Comparison of ENCODE assay signal across 14 cellular contexts in genomic region chr2:97716695-97717617, GRCh38. TPM values are rescaled to one million over a fixed set of nuclear protein-coding genes. Genes with fewer than 3 reads are reported as not detected.
DNase-seq lines count a peak whose midpoint lies in the region; ATAC-seq lines count a peak whose summit lies in the region.
"Had no signal": no experiment of that assay in that cellular context is flagged by ENCODE, and none has a peak within 500 bp of the region (broad histone marks: within the 10 kb centered on the region; RNA-seq: fewer than 3 reads in every experiment).

No MANE protein-coding gene starts in this region.

- H3K18ac ChIP-seq in mesenchymal stem cell (ENCODE audit: low read depth in 1 of 2, low read length in 2 of 2): no peak overlapping the region

- H2BK12ac ChIP-seq in mesenchymal stem cell (ENCODE audit: low read length in 2 of 2): peak overlapping the region in 1 of 2 experiments; percentile 56

- H3K4me2 ChIP-seq in mesenchymal stem cell (ENCODE audit: low read length, poor library complexity, severe bottlenecking): no peak overlapping the region
- H3K4me2 ChIP-seq: A549 had no signal

- H3K23ac ChIP-seq in mesenchymal stem cell (ENCODE audit: low read length in 2 of 2): no peak overlapping the region

- no peak overlapping the region for H3K4me3 ChIP-seq in mesenchymal stem cell (ENCODE audit: insufficient read depth in 1 of 2, low read depth in 1 of 2, low read length in 2 of 2)
- H3K4me3 ChIP-seq: A549, breast epithelium had no signal

- H3K4ac ChIP-seq in mesenchymal stem cell (ENCODE audit: low read depth in 1 of 2, low read length in 2 of 2): no peak overlapping the region

- no peak overlapping the region for H4K8ac ChIP-seq in mesenchymal stem cell (ENCODE audit: low read length)

- H2BK5ac ChIP-seq in mesenchymal stem cell (ENCODE audit: low read depth, low read length, poor library complexity, severe bottlenecking): no peak overlapping the region

- H3K4me1 ChIP-seq in mesenchymal stem cell (ENCODE audit: control insufficient read depth, insufficient read depth, low read depth, low read length): peaks cover 2% of the 10 kb centered on the region
- H3K4me1 ChIP-seq: A549, breast epithelium had no signal

- peak; percentile 73 for DNase-seq in activated CD8-positive, alpha-beta memory T cell treated with anti-CD3 and anti-CD28 coated beads for 24 hours
- DNase-seq in activated CD8-positive, alpha-beta memory T cell treated with anti-CD3 and anti-CD28 coated beads, Interleukin-2, amount 50 U/mL, for 4 hours: no peak
- no peak for DNase-seq in activated T-cell treated with anti-CD3 and anti-CD28 coated beads, Interleukin-2, amount 50 U/mL, for 72 hours
- DNase-seq in mesenchymal stem cell (no peak), SKM-1 treated with dmso at 0.1 percent for 144 hours (lab: John Stamatoyannopoulos, UW; ENCODE audit: unreplicated experiment) (no peak), middle frontal gyrus (ENCODE audit: extremely low spot score, low spot score) (no peak), occipital lobe (lab: John Stamatoyannopoulos, UW) (no peak)
- DNase-seq: islet precursor cell, NCI-H1930, SIG-M5, substantia nigra had no signal

- peak overlapping the region; percentile 97 for H3K27ac Mint-ChIP-seq in activated T-cell treated with anti-CD3 and anti-CD28 coated beads, Interleukin-2, amount 50 U/mL, for 72 hours
- peak overlapping the region; percentile 100 for H3K27ac Mint-ChIP-seq in stimulated activated naive CD8-positive, alpha-beta T cell treated with anti-CD3 and anti-CD28 coated beads, Interleukin-15, Interleukin-2, amounts not matched to agents 100 ng/mL and 50 ng/mL, for 24 hours

- H2AFZ ChIP-seq in mesenchymal stem cell (ENCODE audit: low read depth, low read length): no peak overlapping the region

- H2BK15ac ChIP-seq in mesenchymal stem cell (ENCODE audit: low read depth, poor library complexity, severe bottlenecking): peak overlapping the region; percentile 9

- no peak overlapping the region for H3K9ac ChIP-seq in mesenchymal stem cell (ENCODE audit: low read length)

- no peak overlapping the region for H2AK5ac ChIP-seq in mesenchymal stem cell (ENCODE audit: low read length, severe bottlenecking)

- H2BK120ac ChIP-seq in mesenchymal stem cell (ENCODE audit: low read depth, low read length): no peak overlapping the region

- H3K9me3 Mint-ChIP-seq in activated T-cell treated with anti-CD3 and anti-CD28 coated beads, Interleukin-2, amount 50 U/mL, for 72 hours: no peaks in the 10 kb centered on the region
- no peaks in the 10 kb centered on the region for H3K9me3 Mint-ChIP-seq in stimulated activated naive CD8-positive, alpha-beta T cell treated with anti-CD3 and anti-CD28 coated beads, Interleukin-15, Interleukin-2, amounts not matched to agents 100 ng/mL and 50 ng/mL, for 24 hours

- H3K27me3 Mint-ChIP-seq in activated T-cell treated with anti-CD3 and anti-CD28 coated beads, Interleukin-2, amount 50 U/mL, for 72 hours (ENCODE audit: low read depth): no peaks in the 10 kb centered on the region
- H3K27me3 Mint-ChIP-seq in stimulated activated naive CD8-positive, alpha-beta T cell treated with anti-CD3 and anti-CD28 coated beads, Interleukin-15, Interleukin-2, amounts not matched to agents 100 ng/mL and 50 ng/mL, for 24 hours: no peaks in the 10 kb centered on the region

- H4K91ac ChIP-seq in mesenchymal stem cell (ENCODE audit: low read length): peak overlapping the region; percentile 83

- WGBS in mesenchymal stem cell: 92% methylated on average over 21 of the region's 21 CpGs

- H3K36me3 Mint-ChIP-seq in activated T-cell treated with anti-CD3 and anti-CD28 coated beads, Interleukin-2, amount 50 U/mL, for 72 hours (ENCODE audit: insufficient read depth in 2 of 2): peaks cover 7 to 26% of the 10 kb centered on the region in 2 donors
- H3K36me3 Mint-ChIP-seq in stimulated activated naive CD8-positive, alpha-beta T cell treated with anti-CD3 and anti-CD28 coated beads, Interleukin-15, Interleukin-2, amounts not matched to agents 100 ng/mL and 50 ng/mL, for 24 hours (ENCODE audit: low read depth): peaks cover 76% of the 10 kb centered on the region

- peaks cover 12 to 46% of the 10 kb centered on the region in 2 experiments for H3K27me3 ChIP-seq in mesenchymal stem cell (ENCODE audit: control insufficient read depth in 1 of 2, insufficient read depth in 1 of 2, low read length in 2 of 2)
- H3K27me3 ChIP-seq: breast epithelium had no signal

- peak overlapping the region in 1 of 2 experiments; percentile 7 for H3K14ac ChIP-seq in mesenchymal stem cell (ENCODE audit: low read length in 2 of 2)

- no peak overlapping the region for H3K27ac ChIP-seq in mesenchymal stem cell (ENCODE audit: low read length, poor library complexity, severe bottlenecking)
- H3K27ac ChIP-seq: A549, breast epithelium had no signal

- ATAC-seq in activated T-cell treated with anti-CD3 and anti-CD28 coated beads, Interleukin-2, amount 50 U/mL, for 72 hours (replicated peaks in 1 of 2): no peak
- ATAC-seq: A549 had no signal

- H3K4me1 Mint-ChIP-seq in activated T-cell treated with anti-CD3 and anti-CD28 coated beads, Interleukin-2, amount 50 U/mL, for 72 hours (ENCODE audit: low read depth): peaks cover 96% of the 10 kb centered on the region
- H3K4me1 Mint-ChIP-seq in stimulated activated naive CD8-positive, alpha-beta T cell treated with anti-CD3 and anti-CD28 coated beads, Interleukin-15, Interleukin-2, amounts not matched to agents 100 ng/mL and 50 ng/mL, for 24 hours (ENCODE audit: low read depth): peaks cover 85% of the 10 kb centered on the region

- no peaks in the 10 kb centered on the region for H3K9me3 ChIP-seq in mesenchymal stem cell (ENCODE audit: control insufficient read depth, low read length)
- H3K9me3 ChIP-seq: A549, breast epithelium had no signal

- H3K4me3 Mint-ChIP-seq in activated T-cell treated with anti-CD3 and anti-CD28 coated beads, Interleukin-2, amount 50 U/mL, for 72 hours: peak overlapping the region; percentile 93 to 96
- H3K4me3 Mint-ChIP-seq in stimulated activated naive CD8-positive, alpha-beta T cell treated with anti-CD3 and anti-CD28 coated beads, Interleukin-15, Interleukin-2, amounts not matched to agents 100 ng/mL and 50 ng/mL, for 24 hours: peak overlapping the region; percentile 98

- H3K79me1 ChIP-seq in mesenchymal stem cell (replicated peaks; ENCODE audit: low read length, poor library complexity, severe bottlenecking): no peaks in the 10 kb centered on the region

- H3K36me3 ChIP-seq in mesenchymal stem cell (ENCODE audit: control insufficient read depth in 1 of 2, insufficient read depth in 2 of 2, low read depth in 1 of 2, low read length in 2 of 2): no peaks in the 10 kb centered on the region
- H3K36me3 ChIP-seq: breast epithelium had no signal

RNA-seq across cellular contexts. Expression of gene ZAP70, which starts 3.6 kb away (rescaled TPM):
- total RNA-seq in activated T-cell treated with anti-CD3 and anti-CD28 coated beads, Interleukin-2, amount 50 U/mL, for 72 hours: 100 to 1,000 TPM; 164 to 190 TPM
- 0.48 TPM for polyA plus RNA-seq in mesenchymal stem cell (2013, experiment 1 of 2)
- 0.74 TPM for polyA plus RNA-seq in mesenchymal stem cell (2013, experiment 2 of 2)
- total RNA-seq in occipital lobe: 1.1 TPM

RNA-seq across cellular contexts. Expression of gene C2orf92, which starts 47.4 kb away (rescaled TPM):
- 10 to 100 TPM; 15.2 to 18.0 TPM for total RNA-seq in activated T-cell treated with anti-CD3 and anti-CD28 coated beads, Interleukin-2, amount 50 U/mL, for 72 hours
- 1.5 TPM for polyA plus RNA-seq in mesenchymal stem cell (2013, experiment 1 of 2)
- 1.9 TPM for polyA plus RNA-seq in mesenchymal stem cell (2013, experiment 2 of 2)
- total RNA-seq in occipital lobe: 3.6 TPM

RNA-seq across cellular contexts. Expression of gene ACTR1B, which starts 53.1 kb away (rescaled TPM):
- 100 to 1,000 TPM; 123 to 129 TPM for total RNA-seq in activated T-cell treated with anti-CD3 and anti-CD28 coated beads, Interleukin-2, amount 50 U/mL, for 72 hours
- 29.7 TPM for polyA plus RNA-seq in mesenchymal stem cell (2013, experiment 1 of 2)
- 29.4 TPM for polyA plus RNA-seq in mesenchymal stem cell (2013, experiment 2 of 2)
- total RNA-seq in occipital lobe: 27.1 TPM

Comparison
In these comparisons a context has a peak if more than half of its experiments do, and no peak if none do; other contexts are left out.
1. RNA of gene ZAP70, which starts 3.6 kb away (total RNA-seq): 164 to 190 TPM in activated T-cell treated with anti-CD3 and anti-CD28 coated beads, Interleukin-2, amount 50 U/mL, for 72 hours; 1.1 TPM in occipital lobe (single experiment); every median in the first group is over 10 times any median in the second.